In genomic region chr1:100538935-100539835, GRCh38 we compare ENCODE assay signal across 8 cellular contexts. TPM values are rescaled to one million over a fixed set of nuclear protein-coding genes. Genes with fewer than 3 reads are reported as not detected.
DNase-seq lines count a peak whose midpoint lies in the region; ATAC-seq, FAIRE-seq and TF ChIP-seq lines count a peak whose summit lies in the region.

No MANE protein-coding gene starts in this region.

- H3K36me3 Mint-ChIP-seq in activated naive CD8-positive, alpha-beta T cell treated with anti-CD3 and anti-CD28 coated beads, Interleukin-2, amount 50 U/mL, for 24 hours (ENCODE audit: low read depth): no peaks in the 10 kb centered on the region

- TF ChIP-seq EP300 in sigmoid colon (IDR thresholded peaks at IDR 0.05): no peak

- H3K4me3 Mint-ChIP-seq in activated naive CD8-positive, alpha-beta T cell treated with anti-CD3 and anti-CD28 coated beads, Interleukin-2, amount 50 U/mL, for 24 hours: peak overlapping the region; percentile 50

- TF ChIP-seq CTCF in GM13976 (IDR thresholded peaks at IDR 0.05; ENCODE audit: borderline replicate concordance, control extremely low read depth, extremely low read depth, insufficient read depth, missing control alignments): no peak
- no peak for TF ChIP-seq CTCF in sigmoid colon (IDR thresholded peaks at IDR 0.05)

- intact Hi-C loops in sigmoid colon (cut with DNase I): loop anchor here (10.0 kb wide), 1 partner anchor 186 kb away; no protein-coding TSS in a partner anchor

- H3K4me1 Mint-ChIP-seq in activated naive CD8-positive, alpha-beta T cell treated with anti-CD3 and anti-CD28 coated beads, Interleukin-2, amount 50 U/mL, for 24 hours: peaks cover 14% of the 10 kb centered on the region

- H3K27me3 ChIP-seq in iPS DF 6.9 (ENCODE audit: control insufficient read depth, insufficient read depth, low read length): peaks cover 35% of the 10 kb centered on the region
- peaks cover 7 to 47% (median 16%) of the 10 kb centered on the region in 3 donors for H3K27me3 ChIP-seq in sigmoid colon

- H3K27ac Mint-ChIP-seq in activated naive CD8-positive, alpha-beta T cell treated with anti-CD3 and anti-CD28 coated beads, Interleukin-2, amount 50 U/mL, for 24 hours: no peak overlapping the region

- no peaks in the 10 kb centered on the region for H3K36me3 ChIP-seq in iPS DF 6.9 (ENCODE audit: control insufficient read depth, insufficient read depth, low read length)
- no peaks in the 10 kb centered on the region for H3K36me3 ChIP-seq in sigmoid colon

- no CpG with 5 or more reads among the region's 101 CpGs for WGBS in iPS DF 6.9 (ENCODE audit: insufficient coverage, insufficient read length)
- 1 to 4% methylated on average over 101 of the region's 101 CpGs for WGBS in sigmoid colon, 2 donors

- peak; percentile 62 for ATAC-seq in activated naive CD8-positive, alpha-beta T cell treated with anti-CD3 and anti-CD28 coated beads, Interleukin-2, amount 50 U/mL, for 24 hours
- no peak for ATAC-seq in GM18873 (IDR thresholded peaks at IDR 0.05; ENCODE audit: low FRiP score, unreplicated experiment)

- H3K9me3 ChIP-seq in iPS DF 6.9 (ENCODE audit: control insufficient read depth, insufficient read depth, low read length): no peaks in the 10 kb centered on the region
- no peaks in the 10 kb centered on the region for H3K9me3 ChIP-seq in sigmoid colon

- no peak for FAIRE-seq in H54 (lab: Jason Lieb, UNC)

- peak overlapping the region; percentile 18; the same call in 1 of the 2 replicates for H3K4me3 ChIP-seq in iPS DF 6.9 (ENCODE audit: low read length)
- H3K4me3 ChIP-seq in sigmoid colon: peak overlapping the region; percentile 9 to 53 (median 46)

- H3K4me1 ChIP-seq in iPS DF 6.9 (ENCODE audit: control insufficient read depth, insufficient read depth, low read length) (peaks cover 3% of the 10 kb centered on the region; the same call in 1 of the 2 replicates), sigmoid colon (peaks cover 0 to 22% (median 16%) of the 10 kb centered on the region in 4 donors)

- in situ Hi-C loops in GM13976 (cut with MboI; ENCODE audit: low sequenced_read_pairs, unreplicated experiment): no loop called here

- peaks cover 70% of the 10 kb centered on the region for H3K27me3 Mint-ChIP-seq in activated naive CD8-positive, alpha-beta T cell treated with anti-CD3 and anti-CD28 coated beads, Interleukin-2, amount 50 U/mL, for 24 hours

- no peak for TF ChIP-seq POLR2A in sigmoid colon (IDR thresholded peaks at IDR 0.05)
- TF ChIP-seq POLR2A in H54 (IDR thresholded peaks at IDR 0.05; ENCODE audit: low read depth, low read length): no peak

- no peaks in the 10 kb centered on the region for H3K9me3 Mint-ChIP-seq in activated naive CD8-positive, alpha-beta T cell treated with anti-CD3 and anti-CD28 coated beads, Interleukin-2, amount 50 U/mL, for 24 hours

- DNase-seq in GM13976 (ENCODE audit: low spot score): peak; percentile 55
- peak; percentile 44 for DNase-seq in NCI-H2171 (lab: John Stamatoyannopoulos, UW)
- DNase-seq in activated naive CD8-positive, alpha-beta T cell treated with anti-CD3 and anti-CD28 coated beads, Interleukin-2, amount 50 U/mL, for 24 hours: peak; percentile 34
- no peak for DNase-seq in iPS DF 6.9 (ENCODE audit: low read depth, low spot score)
- DNase-seq in sigmoid colon: peak; percentile 69
- DNase-seq in foreskin melanocyte: no peak
- DNase-seq in H54 (ENCODE audit: insufficient read length, low spot score): no peak

- H3K27ac ChIP-seq in iPS DF 6.9 (ENCODE audit: low read length) (no peak overlapping the region), sigmoid colon (peak overlapping the region in 2 of 4 donors; percentile 10 to 40)

RNA-seq across cellular contexts. Expression of gene GPR88, which starts 1.2 kb away (rescaled TPM):
- 1 to 10 TPM in 3 of 4 donors, under 1 TPM in 1; 0.83 to 5.7 (median 3.3) TPM for total RNA-seq in sigmoid colon
- polyA plus RNA-seq in sigmoid colon: under 1 TPM in 1 of 3 donors, not detected in 2; 0.20 TPM

Comparison
In these comparisons a context has a peak if more than half of its experiments do, and no peak if none do; other contexts are left out.
1. DNase-seq: peak in GM13976 (single experiment), NCI-H2171 (single experiment), activated naive CD8-positive, alpha-beta T cell treated with anti-CD3 and anti-CD28 coated beads, Interleukin-2, amount 50 U/mL, for 24 hours (single experiment) and sigmoid colon (single experiment); none in iPS DF 6.9 (single experiment), foreskin melanocyte (single experiment) and H54 (single experiment).